22 cellular contexts compared by ENCODE assay signal in the genomic region with DNA sequence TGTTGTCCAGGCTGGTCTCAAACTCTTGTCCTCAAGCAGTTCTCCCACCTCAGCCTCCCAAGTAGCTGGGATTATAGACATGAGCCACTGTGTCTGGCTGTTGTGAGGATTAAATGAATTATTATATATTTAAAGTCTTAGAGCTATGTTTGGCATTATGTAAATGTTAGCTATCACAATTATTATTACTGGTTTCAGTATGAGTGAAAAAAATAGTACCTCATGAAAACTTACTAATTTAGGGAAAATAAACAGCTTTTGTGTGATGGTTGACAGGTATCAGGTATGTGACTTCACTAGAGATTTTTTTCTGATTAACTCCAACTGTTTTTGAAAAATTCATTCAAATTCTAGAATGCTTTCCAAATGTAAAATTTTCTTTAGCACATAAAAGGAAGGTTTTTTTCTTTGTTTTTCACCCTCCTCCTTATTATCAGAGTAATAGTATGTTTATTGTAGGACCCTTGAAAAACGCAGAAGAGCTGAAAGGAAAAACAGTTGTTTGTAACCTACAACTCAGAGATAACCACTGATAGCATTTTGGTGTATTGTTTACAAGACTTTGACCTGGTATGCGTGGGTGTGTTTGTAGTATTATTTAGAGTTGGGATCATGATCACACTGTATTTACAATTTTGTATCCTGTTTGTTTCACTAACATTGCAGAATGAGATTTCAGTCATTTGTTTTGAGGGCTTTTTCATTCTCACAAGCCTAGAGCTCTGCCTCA. TPM values are rescaled to one million over a fixed set of nuclear protein-coding genes. Genes with fewer than 3 reads are reported as not detected.
DNase-seq lines count a peak whose midpoint lies in the region; ATAC-seq and TF ChIP-seq lines count a peak whose summit lies in the region.
"Had no signal": no experiment of that assay in that cellular context is flagged by ENCODE, and none has a peak within 500 bp of the region (broad histone marks: within the 10 kb centered on the region; RNA-seq: fewer than 3 reads in every experiment).

No MANE protein-coding gene starts in this region.

- CTCF ChIA-PET in CD8-positive, alpha-beta T cell (lab: Charles Lee) = no interaction called here

- no peaks in the 10 kb centered on the region for H3K9me2 ChIP-seq in Loucy (replicated peaks; ENCODE audit: low read depth, low read length)
- H3K9me2 ChIP-seq: SK-N-SH had no signal

- peaks cover 95% of the 10 kb centered on the region for H3K79me2 ChIP-seq in Loucy (ENCODE audit: insufficient read depth, low read length)

- peak overlapping the region; percentile 28 for H3K27ac Mint-ChIP-seq in activated T-cell treated with anti-CD3 and anti-CD28 coated beads, Interleukin-2, amount 50 U/mL, for 72 hours
- H3K27ac Mint-ChIP-seq in type B pancreatic cell = peak overlapping the region; percentile 78
- no peak overlapping the region for H3K27ac Mint-ChIP-seq in CD8-positive, alpha-beta T cell
- H3K27ac Mint-ChIP-seq: activated naive CD8-positive, alpha-beta T cell treated with anti-CD3 and anti-CD28 coated beads, Interleukin-2, amount 10 ng/mL, durations not matched to agents 7 days and 5 days had no signal

- H3K9me3 Mint-ChIP-seq in activated T-cell treated with anti-CD3 and anti-CD28 coated beads, Interleukin-2, amount 50 U/mL, for 72 hours = no peaks in the 10 kb centered on the region
- H3K9me3 Mint-ChIP-seq in activated T-cell treated with anti-CD3 and anti-CD28 coated beads, Interleukin-2, amount 50 U/mL, for 4 hours = no peaks in the 10 kb centered on the region
- no peaks in the 10 kb centered on the region for H3K9me3 Mint-ChIP-seq in type B pancreatic cell
- H3K9me3 Mint-ChIP-seq in CD8-positive, alpha-beta T cell = no peaks in the 10 kb centered on the region
- H3K9me3 Mint-ChIP-seq: activated naive CD8-positive, alpha-beta T cell treated with anti-CD3 and anti-CD28 coated beads, Interleukin-2, amount 10 ng/mL, durations not matched to agents 7 days and 5 days; brain; neural crest cell had no signal

- POLR2A ChIA-PET in CD8-positive, alpha-beta T cell (lab: Charles Lee) = interaction anchor here (0.7 to 1.8 kb wide), 3 partner anchors 12 to 146 kb away, joined by 3 to 6 read pairs (median 4); no protein-coding TSS in a partner anchor

- H3K4me1 ChIP-seq in Loucy (ENCODE audit: insufficient read depth, low read length, poor library complexity, severe bottlenecking) = peaks cover 68% of the 10 kb centered on the region
- no peaks in the 10 kb centered on the region for H3K4me1 ChIP-seq in CD8-positive, alpha-beta T cell (ENCODE audit: insufficient read depth, low read length)

- DNase-seq in activated T-cell treated with anti-CD3 and anti-CD28 coated beads, Interleukin-2, amount 50 U/mL, for 72 hours = no peak
- no peak for DNase-seq in activated T-cell treated with anti-CD3 and anti-CD28 coated beads, Interleukin-2, amount 50 U/mL, for 4 hours
- DNase-seq in fibroblast of villous mesenchyme (ENCODE audit: low read depth) = peak; percentile 40
- no peak for DNase-seq in type B pancreatic cell (ENCODE audit: extremely low spot score, unreplicated experiment)
- no peak for DNase-seq in globus pallidus (ENCODE audit: low spot score)
- DNase-seq in CD8-positive, alpha-beta T cell = no peak
- no peak for DNase-seq in NAMALWA (ENCODE audit: low spot score)
- DNase-seq: activated CD4-positive, alpha-beta T cell treated with anti-CD3 and anti-CD28 coated beads for 1 hour; activated naive CD8-positive, alpha-beta T cell treated with anti-CD3 and anti-CD28 coated beads, Interleukin-2, amount 10 ng/mL, durations not matched to agents 7 days and 5 days; C1 segment of cervical spinal cord; head of caudate nucleus; left ventricle myocardium inferior; mucosa of descending colon; NCI-H524; RPMI8226; SK-N-SH; spleen; T-helper 9 cell had no signal

- H3K36me3 Mint-ChIP-seq in activated T-cell treated with anti-CD3 and anti-CD28 coated beads, Interleukin-2, amount 50 U/mL, for 72 hours (ENCODE audit: insufficient read depth in 2 of 2) = no peaks in the 10 kb centered on the region
- H3K36me3 Mint-ChIP-seq in activated T-cell treated with anti-CD3 and anti-CD28 coated beads, Interleukin-2, amount 50 U/mL, for 4 hours (ENCODE audit: insufficient read depth) = peaks cover 4% of the 10 kb centered on the region
- H3K36me3 Mint-ChIP-seq in type B pancreatic cell = no peaks in the 10 kb centered on the region
- H3K36me3 Mint-ChIP-seq in CD8-positive, alpha-beta T cell = no peaks in the 10 kb centered on the region
- H3K36me3 Mint-ChIP-seq: brain had no signal

- H3K4me2 ChIP-seq in Loucy (ENCODE audit: low read depth, low read length, poor library complexity, severe bottlenecking) = peak overlapping the region; percentile 31
- H3K4me2 ChIP-seq: SK-N-SH had no signal

- H3K27me3 Mint-ChIP-seq in activated T-cell treated with anti-CD3 and anti-CD28 coated beads, Interleukin-2, amount 50 U/mL, for 72 hours (ENCODE audit: low read depth) = no peaks in the 10 kb centered on the region
- H3K27me3 Mint-ChIP-seq in activated T-cell treated with anti-CD3 and anti-CD28 coated beads, Interleukin-2, amount 50 U/mL, for 4 hours (ENCODE audit: low read depth) = no peaks in the 10 kb centered on the region
- H3K27me3 Mint-ChIP-seq in type B pancreatic cell = no peaks in the 10 kb centered on the region
- H3K27me3 Mint-ChIP-seq in CD8-positive, alpha-beta T cell (ENCODE audit: low read depth) = no peaks in the 10 kb centered on the region
- H3K27me3 Mint-ChIP-seq: activated naive CD8-positive, alpha-beta T cell treated with anti-CD3 and anti-CD28 coated beads, Interleukin-2, amount 10 ng/mL, durations not matched to agents 7 days and 5 days; brain had no signal

- no peak overlapping the region for H2AFZ ChIP-seq in Loucy (ENCODE audit: low read length)

- intact Hi-C loops in CD8-positive, alpha-beta T cell (cut with DNase I, micrococcal nuclease) = no loop called here

- peak overlapping the region in 1 of 2 donors; percentile 51 for H3K4me3 Mint-ChIP-seq in activated T-cell treated with anti-CD3 and anti-CD28 coated beads, Interleukin-2, amount 50 U/mL, for 72 hours
- H3K4me3 Mint-ChIP-seq in activated T-cell treated with anti-CD3 and anti-CD28 coated beads, Interleukin-2, amount 50 U/mL, for 4 hours = no peak overlapping the region
- H3K4me3 Mint-ChIP-seq in type B pancreatic cell = peak overlapping the region; percentile 65
- no peak overlapping the region for H3K4me3 Mint-ChIP-seq in CD8-positive, alpha-beta T cell
- H3K4me3 Mint-ChIP-seq: activated naive CD8-positive, alpha-beta T cell treated with anti-CD3 and anti-CD28 coated beads, Interleukin-2, amount 10 ng/mL, durations not matched to agents 7 days and 5 days; brain; neural crest cell had no signal

- H3K27ac ChIP-seq in CD8-positive, alpha-beta T cell (ENCODE audit: low read depth, low read length) = no peak overlapping the region
- H3K27ac ChIP-seq: left ventricle myocardium inferior, spleen, vagina had no signal

- H3K27me3 ChIP-seq in Loucy (ENCODE audit: insufficient read depth, low read length, poor library complexity, severe bottlenecking) = no peaks in the 10 kb centered on the region
- no peaks in the 10 kb centered on the region for H3K27me3 ChIP-seq in CD8-positive, alpha-beta T cell (ENCODE audit: insufficient read depth, low read length)
- H3K27me3 ChIP-seq: spleen, vagina had no signal

- no peak overlapping the region for H3K4me3 ChIP-seq in Loucy (ENCODE audit: low read length, poor library complexity, severe bottlenecking)
- no peak overlapping the region for H3K4me3 ChIP-seq in fibroblast of villous mesenchyme (ENCODE audit: low read depth, low read length)
- no peak overlapping the region for H3K4me3 ChIP-seq in CD8-positive, alpha-beta T cell (ENCODE audit: low read depth, low read length)
- H3K4me3 ChIP-seq: left ventricle myocardium inferior, mucosa of descending colon, spleen, vagina had no signal

- H3K9ac ChIP-seq in Loucy (ENCODE audit: low read depth, low read length, poor library complexity, severe bottlenecking) = no peak overlapping the region
- H3K9ac ChIP-seq: SK-N-SH had no signal

- H3K36me3 ChIP-seq in Loucy (ENCODE audit: insufficient read depth, low read length) = no peaks in the 10 kb centered on the region
- H3K36me3 ChIP-seq in CD8-positive, alpha-beta T cell (ENCODE audit: insufficient read depth, low read length) = no peaks in the 10 kb centered on the region
- H3K36me3 ChIP-seq: left ventricle myocardium inferior, spleen, vagina had no signal

- H3K9me3 ChIP-seq in Loucy (ENCODE audit: insufficient read depth, low read depth, low read length) = no peaks in the 10 kb centered on the region
- no peaks in the 10 kb centered on the region for H3K9me3 ChIP-seq in CD8-positive, alpha-beta T cell (ENCODE audit: low read length)
- H3K9me3 ChIP-seq: left ventricle myocardium inferior, mucosa of descending colon, SK-N-SH, spleen, vagina had no signal

- H4K20me1 ChIP-seq in Loucy (ENCODE audit: insufficient read depth, low read length, poor library complexity, severe bottlenecking) = peaks cover 55% of the 10 kb centered on the region

- peaks cover 41% of the 10 kb centered on the region for H3K4me1 Mint-ChIP-seq in activated T-cell treated with anti-CD3 and anti-CD28 coated beads, Interleukin-2, amount 50 U/mL, for 72 hours (ENCODE audit: low read depth)
- peaks cover 43% of the 10 kb centered on the region for H3K4me1 Mint-ChIP-seq in activated T-cell treated with anti-CD3 and anti-CD28 coated beads, Interleukin-2, amount 50 U/mL, for 4 hours (ENCODE audit: low read depth)
- peaks cover 29% of the 10 kb centered on the region for H3K4me1 Mint-ChIP-seq in type B pancreatic cell (ENCODE audit: unreplicated experiment)
- H3K4me1 Mint-ChIP-seq in CD8-positive, alpha-beta T cell (ENCODE audit: low read depth) = peaks cover 42% of the 10 kb centered on the region

- 0 out of 2 replicates have a peak, but pooled peaks cover 5% of the 10 kb centered on the region for H3F3A ChIP-seq in Loucy (ENCODE audit: low read depth)

- ATAC-seq in activated T-cell treated with anti-CD3 and anti-CD28 coated beads, Interleukin-2, amount 50 U/mL, for 72 hours (replicated peaks in 1 of 2) = no peak
- ATAC-seq in activated T-cell treated with anti-CD3 and anti-CD28 coated beads, Interleukin-2, amount 50 U/mL, for 4 hours = no peak
- no peak for ATAC-seq in CD8-positive, alpha-beta T cell
- ATAC-seq: mucosa of descending colon had no signal

- TF ChIP-seq CTCF in Loucy (conservative IDR thresholded peaks at IDR 0.05; ENCODE audit: low read length) (no peak), fibroblast of villous mesenchyme (IDR thresholded peaks at IDR 0.05; ENCODE audit: insufficient read depth, low read depth, low read length) (no peak), type B pancreatic cell (conservative IDR thresholded peaks at IDR 0.05) (no peak)
- no peak for TF ChIP-seq CTCF in CD8-positive, alpha-beta T cell (IDR thresholded peaks at IDR 0.05)

RNA-seq across cellular contexts. Expression of a gene that starts 13.2 kb away (rescaled TPM):
- 10 to 100 TPM in 1 of 2 donors, 1 to 10 TPM in 1; 10.0 to 11.7 TPM for total RNA-seq in activated T-cell treated with anti-CD3 and anti-CD28 coated beads, Interleukin-2, amount 50 U/mL, for 72 hours
- 10 to 100 TPM in 2 of 3 donors, 1 to 10 TPM in 1; 9.8 to 11.2 (median 10.9) TPM for total RNA-seq in activated T-cell treated with anti-CD3 and anti-CD28 coated beads, Interleukin-2, amount 50 U/mL, for 4 hours
- 17.7 and 33.7 TPM in 2 replicates for total RNA-seq in fibroblast of villous mesenchyme
- 25.4 and 26.2 TPM in 2 replicates for total RNA-seq in type B pancreatic cell (ENCODE audit: low replicate concordance)
- 1 to 10 TPM; 6.5 to 7.6 TPM for total RNA-seq in CD8-positive, alpha-beta T cell
